Comparison of ENCODE assay signal across 1 cellular context in the genomic region with DNA sequence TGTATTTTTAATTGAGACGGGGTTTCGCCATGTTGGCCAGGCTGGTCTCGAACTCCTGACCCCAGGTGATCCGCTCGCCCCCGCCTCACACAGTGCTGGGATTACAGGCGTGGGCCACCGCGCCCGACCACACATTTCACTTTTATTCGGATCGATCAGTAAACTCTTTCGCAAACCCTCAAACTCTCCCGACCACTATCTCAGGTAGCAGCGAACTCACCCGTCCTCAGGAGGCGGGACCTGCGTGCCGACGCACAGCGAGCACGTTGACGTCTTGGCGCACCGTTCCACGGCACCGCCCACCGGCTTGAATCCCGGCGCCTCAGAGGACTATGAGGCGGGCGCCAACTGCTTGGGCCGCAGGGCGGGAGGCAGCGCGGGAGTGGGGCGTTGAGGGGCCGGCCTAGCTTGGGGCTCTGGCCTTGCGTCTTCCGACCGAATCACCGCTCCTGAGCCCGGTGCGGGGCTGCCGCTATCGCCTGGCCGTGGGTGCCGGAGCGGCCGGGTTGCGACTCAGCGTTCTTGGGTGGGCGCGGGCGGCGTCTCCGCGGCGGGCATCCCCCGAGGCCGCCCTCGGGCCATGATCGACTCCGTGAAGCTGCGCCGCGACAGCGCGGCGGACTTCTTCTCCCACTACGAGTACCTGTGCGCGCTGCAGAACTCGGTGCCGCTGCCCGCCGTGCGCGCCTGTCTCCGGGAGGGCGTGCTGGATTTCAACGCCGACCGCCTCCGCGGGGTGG.
TF ChIP-seq lines count a peak whose summit lies in the region.

A gene with protein sequence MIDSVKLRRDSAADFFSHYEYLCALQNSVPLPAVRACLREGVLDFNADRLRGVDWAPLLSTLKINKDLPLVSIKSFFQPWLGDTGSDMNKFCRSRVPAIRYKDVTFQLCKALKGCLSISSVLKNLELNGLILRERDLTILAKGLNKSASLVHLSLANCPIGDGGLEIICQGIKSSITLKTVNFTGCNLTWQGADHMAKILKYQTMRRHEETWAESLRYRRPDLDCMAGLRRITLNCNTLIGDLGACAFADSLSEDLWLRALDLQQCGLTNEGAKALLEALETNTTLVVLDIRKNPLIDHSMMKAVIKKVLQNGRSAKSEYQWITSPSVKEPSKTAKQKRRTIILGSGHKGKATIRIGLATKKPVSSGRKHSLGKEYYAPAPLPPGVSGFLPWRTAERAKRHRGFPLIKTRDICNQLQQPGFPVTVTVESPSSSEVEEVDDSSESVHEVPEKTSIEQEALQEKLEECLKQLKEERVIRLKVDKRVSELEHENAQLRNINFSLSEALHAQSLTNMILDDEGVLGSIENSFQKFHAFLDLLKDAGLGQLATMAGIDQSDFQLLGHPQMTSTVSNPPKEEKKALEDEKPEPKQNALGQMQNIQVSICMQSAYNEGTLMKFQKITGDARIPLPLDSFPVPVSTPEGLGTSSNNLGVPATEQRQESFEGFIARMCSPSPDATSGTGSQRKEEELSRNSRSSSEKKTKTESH (plus strand): TSS at position 305 of the 740 bp plus-strand sequence. CDS start 276 bp downstream, at position 581.

TF ChIP-seq in HepG2, 621 proteins besides CTCF, POLR2A, EP300 and RAD21 (continued from another document and continues in another):
- TF ChIP-seq, protein P1, sequence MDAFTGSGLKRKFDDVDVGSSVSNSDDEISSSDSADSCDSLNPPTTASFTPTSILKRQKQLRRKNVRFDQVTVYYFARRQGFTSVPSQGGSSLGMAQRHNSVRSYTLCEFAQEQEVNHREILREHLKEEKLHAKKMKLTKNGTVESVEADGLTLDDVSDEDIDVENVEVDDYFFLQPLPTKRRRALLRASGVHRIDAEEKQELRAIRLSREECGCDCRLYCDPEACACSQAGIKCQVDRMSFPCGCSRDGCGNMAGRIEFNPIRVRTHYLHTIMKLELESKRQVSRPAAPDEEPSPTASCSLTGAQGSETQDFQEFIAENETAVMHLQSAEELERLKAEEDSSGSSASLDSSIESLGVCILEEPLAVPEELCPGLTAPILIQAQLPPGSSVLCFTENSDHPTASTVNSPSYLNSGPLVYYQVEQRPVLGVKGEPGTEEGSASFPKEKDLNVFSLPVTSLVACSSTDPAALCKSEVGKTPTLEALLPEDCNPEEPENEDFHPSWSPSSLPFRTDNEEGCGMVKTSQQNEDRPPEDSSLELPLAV (CRISPR knock-in tag; conservative IDR thresholded peaks at IDR 0.05; ENCODE audit: low read depth) = no peak
- TF ChIP-seq NFIB (CRISPR knock-in tag; IDR thresholded peaks at IDR 0.05; ENCODE audit: borderline replicate concordance) = no peak
- TF ChIP-seq, protein P2, sequence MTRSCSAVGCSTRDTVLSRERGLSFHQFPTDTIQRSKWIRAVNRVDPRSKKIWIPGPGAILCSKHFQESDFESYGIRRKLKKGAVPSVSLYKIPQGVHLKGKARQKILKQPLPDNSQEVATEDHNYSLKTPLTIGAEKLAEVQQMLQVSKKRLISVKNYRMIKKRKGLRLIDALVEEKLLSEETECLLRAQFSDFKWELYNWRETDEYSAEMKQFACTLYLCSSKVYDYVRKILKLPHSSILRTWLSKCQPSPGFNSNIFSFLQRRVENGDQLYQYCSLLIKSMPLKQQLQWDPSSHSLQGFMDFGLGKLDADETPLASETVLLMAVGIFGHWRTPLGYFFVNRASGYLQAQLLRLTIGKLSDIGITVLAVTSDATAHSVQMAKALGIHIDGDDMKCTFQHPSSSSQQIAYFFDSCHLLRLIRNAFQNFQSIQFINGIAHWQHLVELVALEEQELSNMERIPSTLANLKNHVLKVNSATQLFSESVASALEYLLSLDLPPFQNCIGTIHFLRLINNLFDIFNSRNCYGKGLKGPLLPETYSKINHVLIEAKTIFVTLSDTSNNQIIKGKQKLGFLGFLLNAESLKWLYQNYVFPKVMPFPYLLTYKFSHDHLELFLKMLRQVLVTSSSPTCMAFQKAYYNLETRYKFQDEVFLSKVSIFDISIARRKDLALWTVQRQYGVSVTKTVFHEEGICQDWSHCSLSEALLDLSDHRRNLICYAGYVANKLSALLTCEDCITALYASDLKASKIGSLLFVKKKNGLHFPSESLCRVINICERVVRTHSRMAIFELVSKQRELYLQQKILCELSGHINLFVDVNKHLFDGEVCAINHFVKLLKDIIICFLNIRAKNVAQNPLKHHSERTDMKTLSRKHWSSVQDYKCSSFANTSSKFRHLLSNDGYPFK (CRISPR knock-in tag; IDR thresholded peaks at IDR 0.05; ENCODE audit: borderline replicate concordance) = no peak; the same call in 1 of the 2 replicates
- TF ChIP-seq HNRNPL (IDR thresholded peaks at IDR 0.05; ENCODE audit: low read depth, low read length) = no peak
- peak; percentile 56; the same call in 1 of the 2 replicates for TF ChIP-seq ZNF761 (CRISPR knock-in tag; conservative IDR thresholded peaks at IDR 0.05)
- no peak for TF ChIP-seq EEA1 (CRISPR knock-in tag; IDR thresholded peaks at IDR 0.05; ENCODE audit: borderline replicate concordance)
- TF ChIP-seq RBFOX2 (IDR thresholded peaks at IDR 0.05; ENCODE audit: low read depth, low read length) = peak; percentile 92
- TF ChIP-seq SPEN (CRISPR knock-in tag; IDR thresholded peaks at IDR 0.05; ENCODE audit: low read depth) = peak; percentile 96
- TF ChIP-seq CAMTA2 (CRISPR knock-in tag; IDR thresholded peaks at IDR 0.05; ENCODE audit: borderline replicate concordance) = peak; percentile 82; the same call in 1 of the 2 replicates
- TF ChIP-seq SIX4 (CRISPR knock-in tag; IDR thresholded peaks at IDR 0.05) = 0 out of 2 replicates have a peak, but pooled peaks have one; percentile 49
- TF ChIP-seq, protein P3, sequence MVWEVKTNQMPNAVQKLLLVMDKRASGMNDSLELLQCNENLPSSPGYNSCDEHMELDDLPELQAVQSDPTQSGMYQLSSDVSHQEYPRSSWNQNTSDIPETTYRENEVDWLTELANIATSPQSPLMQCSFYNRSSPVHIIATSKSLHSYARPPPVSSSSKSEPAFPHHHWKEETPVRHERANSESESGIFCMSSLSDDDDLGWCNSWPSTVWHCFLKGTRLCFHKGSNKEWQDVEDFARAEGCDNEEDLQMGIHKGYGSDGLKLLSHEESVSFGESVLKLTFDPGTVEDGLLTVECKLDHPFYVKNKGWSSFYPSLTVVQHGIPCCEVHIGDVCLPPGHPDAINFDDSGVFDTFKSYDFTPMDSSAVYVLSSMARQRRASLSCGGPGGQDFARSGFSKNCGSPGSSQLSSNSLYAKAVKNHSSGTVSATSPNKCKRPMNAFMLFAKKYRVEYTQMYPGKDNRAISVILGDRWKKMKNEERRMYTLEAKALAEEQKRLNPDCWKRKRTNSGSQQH (CRISPR knock-in tag; IDR thresholded peaks at IDR 0.05; ENCODE audit: low read depth) = no peak
- TF ChIP-seq SMARCE1 (IDR thresholded peaks at IDR 0.05; ENCODE audit: borderline replicate concordance) = no peak
- no peak for TF ChIP-seq ZNF136 (CRISPR knock-in tag; IDR thresholded peaks at IDR 0.05; ENCODE audit: low read depth)
- peak; percentile 90 for TF ChIP-seq POLR2AphosphoS5 (IDR thresholded peaks at IDR 0.05; ENCODE audit: low read depth, low read length)
- TF ChIP-seq, protein P4, sequence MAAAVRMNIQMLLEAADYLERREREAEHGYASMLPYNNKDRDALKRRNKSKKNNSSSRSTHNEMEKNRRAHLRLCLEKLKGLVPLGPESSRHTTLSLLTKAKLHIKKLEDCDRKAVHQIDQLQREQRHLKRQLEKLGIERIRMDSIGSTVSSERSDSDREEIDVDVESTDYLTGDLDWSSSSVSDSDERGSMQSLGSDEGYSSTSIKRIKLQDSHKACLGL (CRISPR knock-in tag; IDR thresholded peaks at IDR 0.05) = peak; percentile 83
- TF ChIP-seq ATRX (CRISPR knock-in tag; IDR thresholded peaks at IDR 0.05; ENCODE audit: borderline replicate concordance) = no peak
- TF ChIP-seq SP2 (CRISPR knock-in tag; IDR thresholded peaks at IDR 0.05) = peak; percentile 64
- TF ChIP-seq ZBTB20 (CRISPR knock-in tag; IDR thresholded peaks at IDR 0.05; ENCODE audit: borderline replicate concordance, low read depth) = no peak
- no peak for TF ChIP-seq NFATC3 (CRISPR knock-in tag; IDR thresholded peaks at IDR 0.05)
- TF ChIP-seq ZFYVE20 (CRISPR knock-in tag; IDR thresholded peaks at IDR 0.05; ENCODE audit: borderline replicate concordance, low read depth) = no peak
- peak; percentile 47 for TF ChIP-seq ERF (CRISPR knock-in tag; IDR thresholded peaks at IDR 0.05)
- TF ChIP-seq PHF8 (CRISPR knock-in tag; IDR thresholded peaks at IDR 0.05) = peak; percentile 96
- TF ChIP-seq ZNF274 (CRISPR knock-in tag; IDR thresholded peaks at IDR 0.05) = no peak
- TF ChIP-seq, protein P5, sequence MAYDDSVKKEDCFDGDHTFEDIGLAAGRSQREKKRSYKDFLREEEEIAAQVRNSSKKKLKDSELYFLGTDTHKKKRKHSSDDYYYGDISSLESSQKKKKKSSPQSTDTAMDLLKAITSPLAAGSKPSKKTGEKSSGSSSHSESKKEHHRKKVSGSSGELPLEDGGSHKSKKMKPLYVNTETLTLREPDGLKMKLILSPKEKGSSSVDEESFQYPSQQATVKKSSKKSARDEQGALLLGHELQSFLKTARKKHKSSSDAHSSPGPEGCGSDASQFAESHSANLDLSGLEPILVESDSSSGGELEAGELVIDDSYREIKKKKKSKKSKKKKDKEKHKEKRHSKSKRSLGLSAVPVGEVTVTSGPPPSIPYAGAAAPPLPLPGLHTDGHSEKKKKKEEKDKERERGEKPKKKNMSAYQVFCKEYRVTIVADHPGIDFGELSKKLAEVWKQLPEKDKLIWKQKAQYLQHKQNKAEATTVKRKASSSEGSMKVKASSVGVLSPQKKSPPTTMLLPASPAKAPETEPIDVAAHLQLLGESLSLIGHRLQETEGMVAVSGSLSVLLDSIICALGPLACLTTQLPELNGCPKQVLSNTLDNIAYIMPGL (CRISPR knock-in tag; IDR thresholded peaks at IDR 0.05; ENCODE audit: borderline replicate concordance in 1 of 2, low read depth in 1 of 2) = peak; percentile 78 to 91; a peak in 3 of 4 replicates
- no peak for TF ChIP-seq NFE2L1 (CRISPR knock-in tag; IDR thresholded peaks at IDR 0.05; ENCODE audit: borderline replicate concordance)
- TF ChIP-seq, protein P6, sequence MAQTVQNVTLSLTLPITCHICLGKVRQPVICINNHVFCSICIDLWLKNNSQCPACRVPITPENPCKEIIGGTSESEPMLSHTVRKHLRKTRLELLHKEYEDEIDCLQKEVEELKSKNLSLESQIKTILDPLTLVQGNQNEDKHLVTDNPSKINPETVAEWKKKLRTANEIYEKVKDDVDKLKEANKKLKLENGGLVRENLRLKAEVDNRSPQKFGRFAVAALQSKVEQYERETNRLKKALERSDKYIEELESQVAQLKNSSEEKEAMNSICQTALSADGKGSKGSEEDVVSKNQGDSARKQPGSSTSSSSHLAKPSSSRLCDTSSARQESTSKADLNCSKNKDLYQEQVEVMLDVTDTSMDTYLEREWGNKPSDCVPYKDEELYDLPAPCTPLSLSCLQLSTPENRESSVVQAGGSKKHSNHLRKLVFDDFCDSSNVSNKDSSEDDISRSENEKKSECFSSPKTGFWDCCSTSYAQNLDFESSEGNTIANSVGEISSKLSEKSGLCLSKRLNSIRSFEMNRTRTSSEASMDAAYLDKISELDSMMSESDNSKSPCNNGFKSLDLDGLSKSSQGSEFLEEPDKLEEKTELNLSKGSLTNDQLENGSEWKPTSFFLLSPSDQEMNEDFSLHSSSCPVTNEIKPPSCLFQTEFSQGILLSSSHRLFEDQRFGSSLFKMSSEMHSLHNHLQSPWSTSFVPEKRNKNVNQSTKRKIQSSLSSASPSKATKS (CRISPR knock-in tag; IDR thresholded peaks at IDR 0.05) = no peak
- TF ChIP-seq, protein P7, sequence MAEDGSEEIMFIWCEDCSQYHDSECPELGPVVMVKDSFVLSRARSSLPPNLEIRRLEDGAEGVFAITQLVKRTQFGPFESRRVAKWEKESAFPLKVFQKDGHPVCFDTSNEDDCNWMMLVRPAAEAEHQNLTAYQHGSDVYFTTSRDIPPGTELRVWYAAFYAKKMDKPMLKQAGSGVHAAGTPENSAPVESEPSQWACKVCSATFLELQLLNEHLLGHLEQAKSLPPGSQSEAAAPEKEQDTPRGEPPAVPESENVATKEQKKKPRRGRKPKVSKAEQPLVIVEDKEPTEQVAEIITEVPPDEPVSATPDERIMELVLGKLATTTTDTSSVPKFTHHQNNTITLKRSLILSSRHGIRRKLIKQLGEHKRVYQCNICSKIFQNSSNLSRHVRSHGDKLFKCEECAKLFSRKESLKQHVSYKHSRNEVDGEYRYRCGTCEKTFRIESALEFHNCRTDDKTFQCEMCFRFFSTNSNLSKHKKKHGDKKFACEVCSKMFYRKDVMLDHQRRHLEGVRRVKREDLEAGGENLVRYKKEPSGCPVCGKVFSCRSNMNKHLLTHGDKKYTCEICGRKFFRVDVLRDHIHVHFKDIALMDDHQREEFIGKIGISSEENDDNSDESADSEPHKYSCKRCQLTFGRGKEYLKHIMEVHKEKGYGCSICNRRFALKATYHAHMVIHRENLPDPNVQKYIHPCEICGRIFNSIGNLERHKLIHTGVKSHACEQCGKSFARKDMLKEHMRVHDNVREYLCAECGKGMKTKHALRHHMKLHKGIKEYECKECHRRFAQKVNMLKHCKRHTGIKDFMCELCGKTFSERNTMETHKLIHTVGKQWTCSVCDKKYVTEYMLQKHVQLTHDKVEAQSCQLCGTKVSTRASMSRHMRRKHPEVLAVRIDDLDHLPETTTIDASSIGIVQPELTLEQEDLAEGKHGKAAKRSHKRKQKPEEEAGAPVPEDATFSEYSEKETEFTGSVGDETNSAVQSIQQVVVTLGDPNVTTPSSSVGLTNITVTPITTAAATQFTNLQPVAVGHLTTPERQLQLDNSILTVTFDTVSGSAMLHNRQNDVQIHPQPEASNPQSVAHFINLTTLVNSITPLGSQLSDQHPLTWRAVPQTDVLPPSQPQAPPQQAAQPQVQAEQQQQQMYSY (CRISPR knock-in tag; IDR thresholded peaks at IDR 0.05) = no peak
- TF ChIP-seq SYNCRIP (IDR thresholded peaks at IDR 0.05; ENCODE audit: insufficient read depth, low read depth, low read length) = no peak
- TF ChIP-seq ZNF772 (CRISPR knock-in tag; IDR thresholded peaks at IDR 0.05) = peak; percentile 83; the same call in 1 of the 2 replicates
- TF ChIP-seq, protein P8, sequence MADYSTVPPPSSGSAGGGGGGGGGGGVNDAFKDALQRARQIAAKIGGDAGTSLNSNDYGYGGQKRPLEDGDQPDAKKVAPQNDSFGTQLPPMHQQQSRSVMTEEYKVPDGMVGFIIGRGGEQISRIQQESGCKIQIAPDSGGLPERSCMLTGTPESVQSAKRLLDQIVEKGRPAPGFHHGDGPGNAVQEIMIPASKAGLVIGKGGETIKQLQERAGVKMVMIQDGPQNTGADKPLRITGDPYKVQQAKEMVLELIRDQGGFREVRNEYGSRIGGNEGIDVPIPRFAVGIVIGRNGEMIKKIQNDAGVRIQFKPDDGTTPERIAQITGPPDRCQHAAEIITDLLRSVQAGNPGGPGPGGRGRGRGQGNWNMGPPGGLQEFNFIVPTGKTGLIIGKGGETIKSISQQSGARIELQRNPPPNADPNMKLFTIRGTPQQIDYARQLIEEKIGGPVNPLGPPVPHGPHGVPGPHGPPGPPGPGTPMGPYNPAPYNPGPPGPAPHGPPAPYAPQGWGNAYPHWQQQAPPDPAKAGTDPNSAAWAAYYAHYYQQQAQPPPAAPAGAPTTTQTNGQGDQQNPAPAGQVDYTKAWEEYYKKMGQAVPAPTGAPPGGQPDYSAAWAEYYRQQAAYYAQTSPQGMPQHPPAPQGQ (CRISPR knock-in tag; IDR thresholded peaks at IDR 0.05; ENCODE audit: borderline replicate concordance) = no peak
